ENCODE assay signal across 1 cellular context in genomic region chr1:15441247-15441646, GRCh38.
TF ChIP-seq lines count a peak whose summit lies in the region.

No MANE protein-coding gene starts in this region.

TF ChIP-seq in IMR-90, 13 proteins besides CTCF, POLR2A, EP300 and RAD21 (continued from another document):
- TF ChIP-seq ELK1 (IDR thresholded peaks at IDR 0.05; ENCODE audit: borderline replicate concordance, low read depth, low read length) (no peak), RCOR1 (IDR thresholded peaks at IDR 0.05; ENCODE audit: insufficient replicate concordance, low read length) (no peak), MXI1 (IDR thresholded peaks at IDR 0.05; ENCODE audit: borderline replicate concordance, low read depth, low read length) (no peak), FOS (IDR thresholded peaks at IDR 0.05; ENCODE audit: low read depth, low read length) (no peak), SMC3 (IDR thresholded peaks at IDR 0.05; ENCODE audit: low read depth, low read length) (no peak), CEBPB (IDR thresholded peaks at IDR 0.05; ENCODE audit: low read depth, low read length) (no peak), CHD1 (IDR thresholded peaks at IDR 0.05; ENCODE audit: low read depth, low read length) (no peak), MAZ (IDR thresholded peaks at IDR 0.05; ENCODE audit: borderline replicate concordance, low read depth, low read length) (no peak), MAFK (IDR thresholded peaks at IDR 0.05; ENCODE audit: low read depth, low read length) (no peak), RFX5 (IDR thresholded peaks at IDR 0.05; ENCODE audit: low read depth, low read length) (no peak), BHLHE40 (IDR thresholded peaks at IDR 0.05; ENCODE audit: low read depth, low read length) (no peak)
